ENCODE assay signal across 14 cellular contexts in the genomic region with DNA sequence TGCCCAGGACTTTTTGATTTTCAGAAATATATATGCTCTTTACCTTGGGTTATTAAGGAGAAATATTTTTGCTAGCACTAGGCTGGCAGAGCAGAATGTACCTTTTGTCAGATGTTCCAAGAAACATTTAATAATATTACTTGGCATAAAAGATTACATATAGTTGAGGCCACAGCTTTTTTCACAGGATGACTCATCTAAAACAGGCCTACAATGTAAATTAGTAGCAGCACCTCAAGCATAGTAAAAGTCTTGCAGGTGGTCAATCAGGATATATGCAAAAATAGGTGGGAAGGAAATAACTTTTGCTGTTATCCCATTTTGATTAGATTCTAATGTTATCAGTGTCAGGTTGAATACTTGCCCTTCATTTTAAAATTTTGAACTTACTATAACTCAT. TPM values are rescaled to one million over a fixed set of nuclear protein-coding genes. Genes with fewer than 3 reads are reported as not detected.
DNase-seq lines count a peak whose midpoint lies in the region; ATAC-seq and TF ChIP-seq lines count a peak whose summit lies in the region.
"Had no signal": no experiment of that assay in that cellular context is flagged by ENCODE, and none has a peak within 500 bp of the region (broad histone marks: within the 10 kb centered on the region; RNA-seq: fewer than 3 reads in every experiment).

No MANE protein-coding gene starts in this region.

- H3K36me3 ChIP-seq in OCI-LY7 (ENCODE audit: insufficient read depth, low read length) (peaks cover 6% of the 10 kb centered on the region; the same call in 1 of the 2 replicates), gastroesophageal sphincter (no peaks in the 10 kb centered on the region), testis (ENCODE audit: low read depth, missing control alignments) (no peaks in the 10 kb centered on the region)

- H2AFZ ChIP-seq in OCI-LY7 (ENCODE audit: low read length) = peak overlapping the region; percentile 50; the same call in 1 of the 2 replicates

- H3K9me3 ChIP-seq in OCI-LY7 (ENCODE audit: low read length) (peaks cover 9% of the 10 kb centered on the region; the same call in 1 of the 2 replicates), gastroesophageal sphincter (no peaks in the 10 kb centered on the region), testis (no peaks in the 10 kb centered on the region)

- H3K27me3 Mint-ChIP-seq in Calu3 (ENCODE audit: unreplicated experiment) = no peaks in the 10 kb centered on the region
- H3K27me3 Mint-ChIP-seq in activated CD8-positive, alpha-beta memory T cell treated with anti-CD3 and anti-CD28 coated beads, Interleukin-2, amount 10 ng/mL, durations not matched to agents 7 days and 5 days = no peaks in the 10 kb centered on the region
- H3K27me3 Mint-ChIP-seq in mesothelial cell of epicardium (ENCODE audit: low read depth) = no peaks in the 10 kb centered on the region
- H3K27me3 Mint-ChIP-seq: T-helper 17 cell had no signal

- peaks cover 71% of the 10 kb centered on the region for H3K4me1 ChIP-seq in OCI-LY7 (ENCODE audit: insufficient read depth, low read length, poor library complexity, severe bottlenecking)
- peaks cover 0 to 17% (median 0%) of the 10 kb centered on the region in 3 donors for H3K4me1 ChIP-seq in gastroesophageal sphincter
- H3K4me1 ChIP-seq in testis = no peaks in the 10 kb centered on the region

- TF ChIP-seq EP300 in gastroesophageal sphincter (IDR thresholded peaks at IDR 0.05) = no peak

- POLR2A ChIA-PET in OCI-LY7 (lab: Charles Lee) = interaction anchor here (0.7 to 5.4 kb wide), 10 partner anchors 9 to 129 kb away, joined by 3 to 57 read pairs (median 5); a partner anchor contains a TSS

- H3K4me3 Mint-ChIP-seq in Calu3 (ENCODE audit: low read depth, unreplicated experiment) (peak overlapping the region; percentile 55), mesothelial cell of epicardium (no peak overlapping the region)
- no peak overlapping the region for H3K4me3 Mint-ChIP-seq in activated CD8-positive, alpha-beta memory T cell treated with anti-CD3 and anti-CD28 coated beads, Interleukin-2, amount 10 ng/mL, durations not matched to agents 7 days and 5 days
- H3K4me3 Mint-ChIP-seq: activated CD4-positive, alpha-beta T cell treated with anti-CD3 and anti-CD28 coated beads, Interleukin-2, amount 10 ng/mL, durations not matched to agents 24 days and 14 days; T-helper 17 cell had no signal

- TF ChIP-seq CTCF in Calu3 (IDR thresholded peaks at IDR 0.05; ENCODE audit: unreplicated experiment) (no peak), OCI-LY7 (conservative IDR thresholded peaks at IDR 0.05; ENCODE audit: low read length) (no peak), gastroesophageal sphincter (IDR thresholded peaks at IDR 0.05) (no peak), testis (IDR thresholded peaks at IDR 0.05) (no peak), mesothelial cell of epicardium (IDR thresholded peaks at IDR 0.05; ENCODE audit: unreplicated experiment) (no peak)

- peak overlapping the region; percentile 88 for H3K4me2 ChIP-seq in OCI-LY7 (ENCODE audit: low read length)

- peaks cover 42% of the 10 kb centered on the region for H3K4me1 Mint-ChIP-seq in Calu3 (ENCODE audit: low read depth, unreplicated experiment)
- H3K4me1 Mint-ChIP-seq in activated CD8-positive, alpha-beta memory T cell treated with anti-CD3 and anti-CD28 coated beads, Interleukin-2, amount 10 ng/mL, durations not matched to agents 7 days and 5 days = peaks cover 25% of the 10 kb centered on the region
- peaks cover 14% of the 10 kb centered on the region for H3K4me1 Mint-ChIP-seq in mesothelial cell of epicardium
- H3K4me1 Mint-ChIP-seq: activated CD4-positive, alpha-beta T cell treated with anti-CD3 and anti-CD28 coated beads, Interleukin-2, amount 10 ng/mL, durations not matched to agents 24 days and 14 days had no signal

- CTCF ChIA-PET in Calu3 (lab: Charles Lee) = interaction anchor here (0.9 to 1.6 kb wide), 2 partner anchors 8 to 36 kb away, joined by 5 to 8 read pairs; no protein-coding TSS in a partner anchor
- CTCF ChIA-PET in OCI-LY7 (lab: Charles Lee; ENCODE audit: unreplicated experiment) = interaction anchor here (0.8 kb wide), 1 partner anchor 23 kb away, joined by 3 read pairs; no protein-coding TSS in a partner anchor
- CTCF ChIA-PET in activated CD8-positive, alpha-beta memory T cell treated with anti-CD3 and anti-CD28 coated beads, Interleukin-2, amount 10 ng/mL, durations not matched to agents 7 days and 5 days (lab: Charles Lee) = interaction anchor here (1.3 to 2.3 kb wide), 2 partner anchors 10 to 14 kb away, joined by 3 to 6 read pairs; no protein-coding TSS in a partner anchor

- H3K9me2 ChIP-seq in OCI-LY7 (ENCODE audit: insufficient read depth, low read length) = no peaks in the 10 kb centered on the region

- TF ChIP-seq POLR2A in gastroesophageal sphincter (IDR thresholded peaks at IDR 0.05) (no peak), testis (IDR thresholded peaks at IDR 0.05) (no peak)

- H3K27ac ChIP-seq in OCI-LY7 (ENCODE audit: low read depth, low read length, poor library complexity, severe bottlenecking) = peak overlapping the region; percentile 99
- peak overlapping the region in 3 of 4 donors; percentile 34 to 58 (median 57) for H3K27ac ChIP-seq in gastroesophageal sphincter
- no peak overlapping the region for H3K27ac ChIP-seq in testis

- no TSS peak for BruUV-seq in Calu3 (replicated peaks; lab: Mats Ljungman, UMichigan)
- no TSS peak for BruUV-seq in OCI-LY7 (replicated peaks; lab: Mats Ljungman, UMichigan)

- intact Hi-C loops in Calu3 (cut with micrococcal nuclease; ENCODE audit: unreplicated experiment) (no loop called here), OCI-LY7 (cut with micrococcal nuclease; ENCODE audit: unreplicated experiment) (loop anchor here (1.0 to 2.0 kb wide), 2 partner anchors 7 to 14 kb away; a partner anchor contains a TSS), testis (cut with DNase I; ENCODE audit: low total_unique reads) (no loop called here)

- no peaks in the 10 kb centered on the region for H4K20me1 ChIP-seq in OCI-LY7 (ENCODE audit: insufficient read depth, low read length)

- ATAC-seq in HG02759 (IDR thresholded peaks at IDR 0.05; ENCODE audit: unreplicated experiment) = peak; percentile 49
- no peak for ATAC-seq in gastroesophageal sphincter
- no peak for ATAC-seq in activated CD8-positive, alpha-beta memory T cell treated with anti-CD3 and anti-CD28 coated beads, Interleukin-2, amount 10 ng/mL, durations not matched to agents 7 days and 5 days
- ATAC-seq: T-helper 17 cell had no signal

- H3K79me2 ChIP-seq in OCI-LY7 (ENCODE audit: insufficient read depth, low read depth, low read length) = peaks cover 3% of the 10 kb centered on the region; the same call in 1 of the 2 replicates

- peak overlapping the region; percentile 59 for H3K27ac Mint-ChIP-seq in Calu3 (ENCODE audit: unreplicated experiment)
- H3K27ac Mint-ChIP-seq in activated CD8-positive, alpha-beta memory T cell treated with anti-CD3 and anti-CD28 coated beads, Interleukin-2, amount 10 ng/mL, durations not matched to agents 7 days and 5 days = no peak overlapping the region
- H3K27ac Mint-ChIP-seq in mesothelial cell of epicardium = no peak overlapping the region
- H3K27ac Mint-ChIP-seq: activated CD4-positive, alpha-beta T cell treated with anti-CD3 and anti-CD28 coated beads, Interleukin-2, amount 10 ng/mL, durations not matched to agents 24 days and 14 days had no signal

- H3K36me3 Mint-ChIP-seq in Calu3 (ENCODE audit: insufficient read depth, unreplicated experiment) (peaks cover 5% of the 10 kb centered on the region), mesothelial cell of epicardium (no peaks in the 10 kb centered on the region)
- H3K36me3 Mint-ChIP-seq in activated CD8-positive, alpha-beta memory T cell treated with anti-CD3 and anti-CD28 coated beads, Interleukin-2, amount 10 ng/mL, durations not matched to agents 7 days and 5 days = no peaks in the 10 kb centered on the region

- DNase-seq in Calu3 (no peak), OCI-LY7 (ENCODE audit: low spot score) (peak; percentile 69), testis (no peak), mesothelial cell of epicardium (ENCODE audit: low spot score in 2 of 2, unreplicated experiment in 2 of 2) (no peak), putamen (ENCODE audit: low spot score) (no peak)
- DNase-seq in activated CD8-positive, alpha-beta memory T cell treated with anti-CD3 and anti-CD28 coated beads, Interleukin-2, amount 10 ng/mL, durations not matched to agents 7 days and 5 days = no peak
- DNase-seq: activated CD4-positive, alpha-beta T cell treated with anti-CD3 and anti-CD28 coated beads, Interleukin-2, amount 10 ng/mL, durations not matched to agents 24 days and 14 days; anterior cingulate cortex; DND-41; MV-4-11; stimulated activated CD4-positive, alpha-beta T cell treated with anti-CD3 and anti-CD28 coated beads, Interleukin-1b, Interleukin-23, amount 100 ng/mL, for 48 hours; T-helper 17 cell had no signal

- H3K27me3 ChIP-seq in gastroesophageal sphincter = no peaks in the 10 kb centered on the region
- no peaks in the 10 kb centered on the region for H3K27me3 ChIP-seq in testis

- H3K4me3 ChIP-seq in OCI-LY7 (ENCODE audit: low read depth, low read length, poor library complexity, severe bottlenecking) (peak overlapping the region; percentile 59), gastroesophageal sphincter (no peak overlapping the region), testis (no peak overlapping the region)

- H3K9me3 Mint-ChIP-seq in Calu3 (ENCODE audit: low read depth, unreplicated experiment) (no peaks in the 10 kb centered on the region), mesothelial cell of epicardium (no peaks in the 10 kb centered on the region)
- H3K9me3 Mint-ChIP-seq in activated CD8-positive, alpha-beta memory T cell treated with anti-CD3 and anti-CD28 coated beads, Interleukin-2, amount 10 ng/mL, durations not matched to agents 7 days and 5 days (ENCODE audit: low read depth) = no peaks in the 10 kb centered on the region
- H3K9me3 Mint-ChIP-seq: activated CD4-positive, alpha-beta T cell treated with anti-CD3 and anti-CD28 coated beads, Interleukin-2, amount 10 ng/mL, durations not matched to agents 24 days and 14 days had no signal

RNA-seq across cellular contexts. Expression of a gene that starts 14.9 kb away (rescaled TPM):
- total RNA-seq in Calu3 (2022) (1,388 and 1,455 TPM in 2 replicates), OCI-LY7 (2022) (167 and 199 TPM in 2 replicates), gastroesophageal sphincter (1,000 to 10,000 TPM in 3 of 4 donors, 100 to 1,000 TPM in 1; 998 to 2,832 (median 1,462) TPM), testis (100 to 1,000 TPM; 158 to 189 TPM), mesothelial cell of epicardium (294 to 307 TPM (median 307 TPM) in 3 replicates)
- total RNA-seq in OCI-LY7 (2014; rRNA removed; shearing (Covaris generic)) = 165 and 179 TPM in 2 replicates
- 10 to 100 TPM; 54.2 to 59.9 TPM for total RNA-seq in activated CD8-positive, alpha-beta memory T cell treated with anti-CD3 and anti-CD28 coated beads, Interleukin-2, amount 10 ng/mL, durations not matched to agents 7 days and 5 days
- 175 TPM for polyA plus RNA-seq in testis (ENCODE audit: insufficient read depth, low read depth, low replicate concordance)

Comparison
In these comparisons a context has a peak if more than half of its experiments do, and no peak if none do; other contexts are left out.
1. H3K27ac ChIP-seq: peak in OCI-LY7 (single experiment) and gastroesophageal sphincter (3 of 4); none in testis (0 of 2).